In the genomic region with DNA sequence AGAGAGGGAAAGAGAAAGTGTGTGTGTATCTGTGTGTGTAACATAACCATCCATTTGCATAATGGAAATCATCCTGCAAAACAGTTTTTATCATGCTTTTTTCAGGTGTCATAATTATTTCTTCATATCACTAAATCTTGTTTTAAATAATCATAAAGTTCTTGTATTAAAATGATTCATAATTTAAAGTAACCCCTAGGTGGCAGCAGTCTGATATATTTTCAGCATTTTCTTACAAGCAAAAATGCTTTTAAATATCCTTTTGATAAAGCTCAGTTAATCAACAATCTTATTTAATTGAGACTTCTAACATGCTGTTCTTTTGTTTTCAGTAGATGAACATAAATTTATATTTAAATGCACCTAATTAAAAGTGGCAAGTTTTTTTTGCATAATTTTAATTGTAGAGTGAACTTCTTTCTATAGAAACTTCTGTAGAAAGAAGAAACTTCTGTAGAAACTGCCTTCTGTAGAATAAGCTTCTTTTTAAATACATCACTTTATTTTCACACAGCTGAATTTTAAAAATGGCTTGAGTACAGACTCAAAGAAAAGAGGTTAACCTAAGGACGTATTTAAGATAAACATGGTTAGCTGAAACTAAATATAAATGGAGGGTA, we compare ENCODE assay signal across 8 cellular contexts.
DNase-seq lines count a peak whose midpoint lies in the region; ATAC-seq, FAIRE-seq and TF ChIP-seq lines count a peak whose summit lies in the region.

No MANE protein-coding gene starts in this region.

- dilution Hi-C loops in endothelial cell of umbilical vein (cut with MboI; ENCODE audit: extremely low pct_ligation_motif_present, low sequenced_read_pairs): no loop called here

- ATAC-seq in Right ventricle myocardium superior (ENCODE audit: poor library complexity) (no peak), GM21381 (IDR thresholded peaks at IDR 0.05; ENCODE audit: unreplicated experiment) (no peak)

- no peak overlapping the region for H3K27ac Mint-ChIP-seq in activated CD4-positive, alpha-beta T cell treated with anti-CD3 and anti-CD28 coated beads, Interleukin-2, amount 10 ng/mL, durations not matched to agents 7 days and 5 days

- peaks cover 99% of the 10 kb centered on the region for H3K36me3 ChIP-seq in left ventricle myocardium inferior
- H3K36me3 ChIP-seq in endothelial cell of umbilical vein (ENCODE audit: control insufficient read depth in 2 of 2, extremely low read depth in 1 of 2, insufficient read depth in 2 of 2, low read length in 2 of 2): peaks cover 8 to 13% of the 10 kb centered on the region in 2 experiments

- intact Hi-C loops in left ventricle myocardium inferior (cut with micrococcal nuclease) (no loop called here), Right ventricle myocardium superior (cut with DNase I) (no loop called here), endothelial cell of umbilical vein (cut with micrococcal nuclease) (loop anchor here (1.0 to 5.0 kb wide), 5 partner anchors 117 to 739 kb away; a partner anchor contains a TSS)

- H3K9me3 ChIP-seq in left ventricle myocardium inferior (replicated peaks) (no peaks in the 10 kb centered on the region), endothelial cell of umbilical vein (replicated peaks; ENCODE audit: control insufficient read depth, insufficient read depth, low read length) (no peaks in the 10 kb centered on the region)

- no peaks in the 10 kb centered on the region for H3K4me1 ChIP-seq in left ventricle myocardium inferior
- H3K4me1 ChIP-seq in endothelial cell of umbilical vein (ENCODE audit: control insufficient read depth, extremely low read depth, insufficient read depth, low read length): no peaks in the 10 kb centered on the region

- BruUV-seq in endothelial cell of umbilical vein (replicated peaks; lab: Mats Ljungman, UMichigan): no TSS peak

- no peaks in the 10 kb centered on the region for H3K27me3 Mint-ChIP-seq in activated CD4-positive, alpha-beta T cell treated with anti-CD3 and anti-CD28 coated beads, Interleukin-2, amount 10 ng/mL, durations not matched to agents 7 days and 5 days

- no peaks in the 10 kb centered on the region for H3K9me1 ChIP-seq in endothelial cell of umbilical vein (replicated peaks; ENCODE audit: control insufficient read depth, extremely low read depth, insufficient read depth, low read length)

- H3K4me3 Mint-ChIP-seq in activated CD4-positive, alpha-beta T cell treated with anti-CD3 and anti-CD28 coated beads, Interleukin-2, amount 10 ng/mL, durations not matched to agents 7 days and 5 days: no peak overlapping the region

- CTCF ChIA-PET in endothelial cell of umbilical vein (lab: Charles Lee): interaction anchor here (0.6 to 5.8 kb wide), 48 partner anchors 9 to 741 kb away, joined by 3 to 72 read pairs (median 4); a partner anchor contains a TSS
- CTCF ChIA-PET in activated CD4-positive, alpha-beta T cell treated with anti-CD3 and anti-CD28 coated beads, Interleukin-2, amount 10 ng/mL, durations not matched to agents 7 days and 5 days (lab: Charles Lee): interaction anchor here (0.7 to 1.8 kb wide), 4 partner anchors 21 to 65 kb away, joined by 3 to 4 read pairs (median 3); no protein-coding TSS in a partner anchor

- no peak overlapping the region for H3K4me2 ChIP-seq in endothelial cell of umbilical vein (ENCODE audit: insufficient read depth, low read length)

- TF ChIP-seq CTCF in left ventricle myocardium inferior (IDR thresholded peaks at IDR 0.05; ENCODE audit: borderline replicate concordance): peak; percentile 57
- peak in 1 of 2 donors; percentile 22 for TF ChIP-seq CTCF in endothelial cell of umbilical vein (IDR thresholded peaks at IDR 0.05; ENCODE audit: extremely low read depth in 1 of 2, insufficient read depth in 1 of 2, low read depth in 1 of 2, low read length in 2 of 2)

- H3K36me3 Mint-ChIP-seq in activated CD4-positive, alpha-beta T cell treated with anti-CD3 and anti-CD28 coated beads, Interleukin-2, amount 10 ng/mL, durations not matched to agents 7 days and 5 days (ENCODE audit: low read depth): peaks cover 32% of the 10 kb centered on the region

- POLR2A ChIA-PET in endothelial cell of umbilical vein (lab: Charles Lee): no interaction called here
- POLR2A ChIA-PET in activated CD4-positive, alpha-beta T cell treated with anti-CD3 and anti-CD28 coated beads, Interleukin-2, amount 10 ng/mL, durations not matched to agents 7 days and 5 days (lab: Charles Lee): interaction anchor here (0.7 kb wide), 1 partner anchor 38 kb away, joined by 6 read pairs; no protein-coding TSS in a partner anchor

- no peak for TF ChIP-seq POLR2A in endothelial cell of umbilical vein (IDR thresholded peaks at IDR 0.05; ENCODE audit: low read depth, low read length)

- no peaks in the 10 kb centered on the region for H3K4me1 Mint-ChIP-seq in activated CD4-positive, alpha-beta T cell treated with anti-CD3 and anti-CD28 coated beads, Interleukin-2, amount 10 ng/mL, durations not matched to agents 7 days and 5 days

- H3K27me3 ChIP-seq in left ventricle myocardium inferior (ENCODE audit: low read depth) (no peaks in the 10 kb centered on the region), endothelial cell of umbilical vein (ENCODE audit: control insufficient read depth in 2 of 2, insufficient read depth in 2 of 2, low read length in 2 of 2) (no peaks in the 10 kb centered on the region)

- no peak overlapping the region for H3K4me3 ChIP-seq in left ventricle myocardium inferior
- H3K4me3 ChIP-seq in endothelial cell of umbilical vein (replicated peaks in 1 of 3; ENCODE audit: insufficient read depth in 1 of 3, low read depth in 1 of 3, low read length in 3 of 3): no peak overlapping the region
- H3K4me3 ChIP-seq in skeletal muscle cell (ENCODE audit: low read depth, low read length): no peak overlapping the region

- H3K79me2 ChIP-seq in endothelial cell of umbilical vein (ENCODE audit: control insufficient read depth, insufficient read depth, low read length): no peaks in the 10 kb centered on the region

- H3K9ac ChIP-seq in endothelial cell of umbilical vein (replicated peaks; ENCODE audit: extremely low read depth, insufficient read depth, low read length): no peak overlapping the region

- no peak overlapping the region for H3K27ac ChIP-seq in left ventricle myocardium inferior (replicated peaks)
- H3K27ac ChIP-seq in endothelial cell of umbilical vein (ENCODE audit: insufficient read depth, low read depth, low read length): no peak overlapping the region

- H2AFZ ChIP-seq in endothelial cell of umbilical vein (ENCODE audit: low read depth, low read length): no peak overlapping the region

- FAIRE-seq in endothelial cell of umbilical vein (lab: Jason Lieb, UNC): no peak

- DNase-seq in left ventricle myocardium inferior: no peak
- no peak for DNase-seq in Right ventricle myocardium superior
- DNase-seq in NCI-H774 (lab: John Stamatoyannopoulos, UW): peak; percentile 74
- DNase-seq in endothelial cell of umbilical vein (ENCODE audit: low read depth, low spot score): peak; percentile 57
- DNase-seq in skeletal muscle cell (ENCODE audit: low read depth): peak; percentile 8
- DNase-seq in activated CD4-positive, alpha-beta T cell treated with anti-CD3 and anti-CD28 coated beads, Interleukin-2, amount 10 ng/mL, durations not matched to agents 7 days and 5 days: no peak
- no peak for DNase-seq in activated naive CD4-positive, alpha-beta T cell treated with Interleukin-2 at 50 U/mL for 16 hours

- H3K9me3 Mint-ChIP-seq in activated CD4-positive, alpha-beta T cell treated with anti-CD3 and anti-CD28 coated beads, Interleukin-2, amount 10 ng/mL, durations not matched to agents 7 days and 5 days: no peaks in the 10 kb centered on the region

- no peaks in the 10 kb centered on the region for H4K20me1 ChIP-seq in endothelial cell of umbilical vein (replicated peaks; ENCODE audit: control insufficient read depth, extremely low read depth, insufficient read depth, low read length)

TF ChIP-seq in endothelial cell of umbilical vein, 7 proteins besides CTCF, POLR2A, EP300 and RAD21:
- TF ChIP-seq, protein P1, sequence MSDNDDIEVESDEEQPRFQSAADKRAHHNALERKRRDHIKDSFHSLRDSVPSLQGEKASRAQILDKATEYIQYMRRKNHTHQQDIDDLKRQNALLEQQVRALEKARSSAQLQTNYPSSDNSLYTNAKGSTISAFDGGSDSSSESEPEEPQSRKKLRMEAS (IDR thresholded peaks at IDR 0.05; ENCODE audit: insufficient read depth, insufficient read length): no peak
- no peak for TF ChIP-seq EZH2 (IDR thresholded peaks at IDR 0.05; ENCODE audit: borderline replicate concordance, low read depth, low read length, severe bottlenecking)
- TF ChIP-seq POLR2AphosphoS5 (IDR thresholded peaks at IDR 0.05; ENCODE audit: insufficient read depth, low read depth, low read length): no peak
- TF ChIP-seq FOS (IDR thresholded peaks at IDR 0.05; ENCODE audit: borderline replicate concordance, insufficient read depth, low read length): no peak
- no peak for TF ChIP-seq MYC (IDR thresholded peaks at IDR 0.05; ENCODE audit: low read depth, low read length)
- TF ChIP-seq JUN (IDR thresholded peaks at IDR 0.05; ENCODE audit: borderline replicate concordance, insufficient read depth, insufficient read length, low read depth): no peak
- no peak for TF ChIP-seq GATA2 (IDR thresholded peaks at IDR 0.05; ENCODE audit: insufficient read depth, insufficient read length, low read depth, low read length)

Comparison
In these comparisons a context has a peak if more than half of its experiments do, and no peak if none do; other contexts are left out.
1. DNase-seq: peak in NCI-H774 (single experiment), endothelial cell of umbilical vein (single experiment) and skeletal muscle cell (single experiment); none in left ventricle myocardium inferior (single experiment), Right ventricle myocardium superior (single experiment), activated CD4-positive, alpha-beta T cell treated with anti-CD3 and anti-CD28 coated beads, Interleukin-2, amount 10 ng/mL, durations not matched to agents 7 days and 5 days (single experiment) and activated naive CD4-positive, alpha-beta T cell treated with Interleukin-2 at 50 U/mL for 16 hours (single experiment).